Comparison of ENCODE assay signal across 13 cellular contexts in the genomic region with DNA sequence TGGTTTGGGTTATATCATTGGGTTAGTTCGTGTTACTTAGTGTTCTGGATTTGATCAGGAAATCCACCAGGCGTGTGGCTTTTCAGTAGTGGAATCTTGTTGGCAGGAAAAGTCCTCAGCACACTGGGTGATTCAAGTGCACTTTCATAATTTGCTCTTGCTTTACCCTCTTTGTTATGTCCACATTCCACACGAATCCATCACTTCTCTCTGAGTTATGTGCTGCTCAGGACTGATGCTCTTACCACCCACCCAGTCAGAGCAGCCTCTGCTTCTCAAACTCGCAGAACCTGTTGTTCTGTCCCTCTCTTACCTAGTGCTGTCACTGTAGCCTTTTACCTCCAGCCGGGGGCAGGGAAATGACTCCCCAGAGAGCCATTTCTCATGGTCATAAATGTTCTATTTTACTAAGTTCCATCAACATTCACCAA. TPM values are rescaled to one million over a fixed set of nuclear protein-coding genes. Genes with fewer than 3 reads are reported as not detected.
DNase-seq lines count a peak whose midpoint lies in the region; ATAC-seq and TF ChIP-seq lines count a peak whose summit lies in the region.
"Had no signal": no experiment of that assay in that cellular context is flagged by ENCODE, and none has a peak within 500 bp of the region (broad histone marks: within the 10 kb centered on the region; RNA-seq: fewer than 3 reads in every experiment).

No MANE protein-coding gene starts in this region.

- no peak for ATAC-seq in mucosa of descending colon

- intact Hi-C loops in mucosa of descending colon (cut with DNase I, micrococcal nuclease), result no loop called here

- TF ChIP-seq CTCF in mucosa of descending colon (IDR thresholded peaks at IDR 0.05), result no peak

- no peaks in the 10 kb centered on the region for H3K36me3 ChIP-seq in mucosa of descending colon (ENCODE audit: low read depth)

- H3K9me3 ChIP-seq in mucosa of descending colon, result no peaks in the 10 kb centered on the region

- DNase-seq in DMS53 (lab: John Stamatoyannopoulos, UW), result peak; percentile 62
- no peak for DNase-seq in DMS53 treated with DMSO at 0.1 percent for 48 hours (lab: John Stamatoyannopoulos, UW; ENCODE audit: unreplicated experiment)
- DNase-seq in RKO (ENCODE audit: low spot score), result peak; percentile 4
- DNase-seq in fibroblast of the conjunctiva (ENCODE audit: low read depth), result peak; percentile 22
- peak; percentile 88 for DNase-seq in skeletal muscle cell (ENCODE audit: low read depth)
- DNase-seq in H4 (ENCODE audit: low spot score), result no peak
- no peak for DNase-seq in mucosa of descending colon
- no peak for DNase-seq in putamen (ENCODE audit: low spot score)
- DNase-seq: activated T-cell treated with anti-CD3 and anti-CD28 coated beads, Interleukin-2, amount 50 U/mL, for 1 hour; GF-D8; H9; heart right ventricle had no signal

- H3K4me3 ChIP-seq in skeletal muscle cell (ENCODE audit: low read depth, low read length), result no peak overlapping the region
- H3K4me3 ChIP-seq in mucosa of descending colon, result no peak overlapping the region
- H3K4me3 ChIP-seq: heart right ventricle had no signal

- no peaks in the 10 kb centered on the region for H3K4me1 ChIP-seq in mucosa of descending colon (ENCODE audit: low read depth)

RNA-seq across cellular contexts. Expression of a gene that starts 37.2 kb away (rescaled TPM):
- total RNA-seq in H4 (2014; rRNA removed; shearing (Covaris generic)), result not detected in 2 replicates
- 1 to 10 TPM in 1 of 3 donors, under 1 TPM in 2; 0.06 to 3.4 (median 0.41) TPM for total RNA-seq in mucosa of descending colon
- total RNA-seq: H9, MCF 10A had no signal

Comparison
In these comparisons a context has a peak if more than half of its experiments do, and no peak if none do; other contexts are left out.
1. DNase-seq: peak in DMS53 (single experiment), RKO (single experiment), fibroblast of the conjunctiva (single experiment) and skeletal muscle cell (single experiment); none in DMS53 treated with DMSO at 0.1 percent for 48 hours (single experiment), H4 (single experiment), mucosa of descending colon (0 of 3) and putamen (single experiment).